ENCODE assay signal across 27 cellular contexts in the genomic region with DNA sequence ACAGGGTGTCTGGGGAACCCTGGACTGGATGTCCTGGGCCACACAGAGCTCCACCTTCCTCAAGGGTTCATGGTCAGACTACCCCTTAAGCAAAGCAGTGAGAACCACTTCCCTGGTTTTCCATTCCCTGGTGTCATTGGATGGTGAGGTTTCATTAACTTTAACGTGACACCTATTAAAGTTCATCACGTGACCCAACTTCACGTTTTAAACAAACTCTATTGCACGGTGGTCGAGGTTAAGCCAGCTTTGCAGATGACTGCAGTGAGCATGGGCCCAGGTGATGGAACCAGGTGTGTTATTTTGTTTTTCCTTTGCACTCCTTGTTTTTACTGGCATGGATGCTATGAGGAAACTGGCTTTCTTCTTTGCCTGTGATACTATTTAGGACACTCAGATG.
"Had no signal": no experiment of that assay in that cellular context is flagged by ENCODE, and none has a peak within 500 bp of the region (broad histone marks: within the 10 kb centered on the region; RNA-seq: fewer than 3 reads in every experiment).

No MANE protein-coding gene starts in this region.

- H3K36me3 ChIP-seq: stomach, suprapubic skin, thoracic aorta, thyroid gland, tibial artery, tibial nerve, transverse colon, upper lobe of left lung, upper lobe of right lung, uterus, vagina had no signal

- H3K27ac ChIP-seq: stomach, suprapubic skin, testis, thoracic aorta, thyroid gland, tibial artery, tibial nerve, transverse colon, upper lobe of left lung, upper lobe of right lung, uterus, vagina had no signal

- H3K4me3 ChIP-seq: stomach, suprapubic skin, testis, thoracic aorta, thyroid gland, tibial artery, tibial nerve, transverse colon, upper lobe of left lung, upper lobe of right lung, uterus, vagina had no signal

- H3K4me1 ChIP-seq: stomach, suprapubic skin, testis, thyroid gland, tibial artery, tibial nerve, transverse colon, upper lobe of left lung, upper lobe of right lung, uterus, vagina had no signal

- FAIRE-seq: urothelium cell line had no signal

- ATAC-seq: stimulated activated effector memory CD8-positive, alpha-beta T cell treated with anti-CD3 and anti-CD28 coated beads, Interleukin-12 subunit alpha, Interleukin-12 subunit beta, amount 100 ng/mL, for 72 hours; stimulated activated memory B cell treated with anti-CD40 and anti-IgM and Interleukin-4, amounts not matched to agents 10 μg/mL and 1 μg/mL and 100 μg/mL, for 72 hours; stimulated activated naive B cell treated with anti-CD40 and anti-IgM and Interleukin-4, amounts not matched to agents 10 μg/mL and 1 μg/mL and 100 μg/mL, for 72 hours; stimulated activated naive CD8-positive, alpha-beta T cell treated with anti-CD3 and anti-CD28 coated beads, Interleukin-15, amount 100 ng/mL, for 72 hours; stimulated activated naive CD8-positive, alpha-beta T cell treated with anti-CD3 and anti-CD28 coated beads, Interleukin-15, Interleukin-2, amounts not matched to agents 100 U/mL and 50 U/mL, for 24 hours; upper lobe of right lung had no signal

- H3K27me3 ChIP-seq: stomach, testis, thyroid gland, tibial artery, tibial nerve, transverse colon, upper lobe of left lung, upper lobe of right lung, uterus, vagina had no signal

- DNase-seq: stimulated activated CD4-positive, alpha-beta T cell treated with anti-CD3 and anti-CD28 coated beads, Interleukin-2, amount 100 ng/mL, for 48 hours; stimulated activated CD4-positive, alpha-beta T cell treated with anti-CD3 and anti-CD28 coated beads, Interleukin-4, amount 100 ng/mL, for 1 hour; stimulated activated CD4-positive, alpha-beta T cell treated with anti-CD3 and anti-CD28 coated beads, Interleukin-4, amount 100 ng/mL, for 24 hours; stimulated activated CD4-positive, alpha-beta T cell treated with anti-CD3 and anti-CD28 coated beads, Interleukin-4, amount 100 ng/mL, for 4 hours; stimulated activated CD8-positive, alpha-beta memory T cell treated with anti-CD3 and anti-CD28 coated beads, Interleukin-4, amount 100 ng/mL, for 48 hours; stimulated activated naive B cell treated with anti-CD40 and anti-IgM and Interleukin-4, amounts not matched to agents 10 μg/mL and 1 μg/mL and 100 μg/mL, for 72 hours; stimulated activated naive CD4-positive, alpha-beta T cell; stimulated activated naive CD4-positive, alpha-beta T cell treated with Interleukin-2 at 50 U/mL for 16 hours; stimulated activated naive CD8-positive, alpha-beta T cell treated with anti-CD3 and anti-CD28 coated beads, Interleukin-15, amount 100 ng/mL, for 72 hours; stimulated activated naive CD8-positive, alpha-beta T cell treated with anti-CD3 and anti-CD28 coated beads, Interleukin-15, Interleukin-2, amounts not matched to agents 100 U/mL and 50 U/mL, for 24 hours; stomach; substantia nigra; testis; thyroid gland; tibial artery; transverse colon; trophoblast cell; upper lobe of left lung; upper lobe of right lung; uterus had no signal

- H3K9me3 ChIP-seq: suprapubic skin, testis, thoracic aorta, thyroid gland, tibial artery, transverse colon, upper lobe of right lung, uterus, vagina had no signal
